17 cellular contexts compared by ENCODE assay signal in genomic region chr9:14903040-14903439, GRCh38. TPM values are rescaled to one million over a fixed set of nuclear protein-coding genes. Genes with fewer than 3 reads are reported as not detected.
DNase-seq lines count a peak whose midpoint lies in the region; ATAC-seq and TF ChIP-seq lines count a peak whose summit lies in the region.
"Had no signal": no experiment of that assay in that cellular context is flagged by ENCODE, and none has a peak within 500 bp of the region (broad histone marks: within the 10 kb centered on the region; RNA-seq: fewer than 3 reads in every experiment).

No MANE protein-coding gene starts in this region.

- DNase-seq in NCI-H69 (lab: John Stamatoyannopoulos, UW) (peak; percentile 38), smooth muscle cell (lab: John Stamatoyannopoulos, UW; ENCODE audit: unreplicated experiment) (no peak), NCI-H774 (lab: John Stamatoyannopoulos, UW) (no peak), T-helper 1 cell (no peak), T-cell (no peak)
- DNase-seq: C1 segment of cervical spinal cord; CD8-positive, alpha-beta memory T cell; KG1; NCI-H1092 treated with DMSO at 0.1 percent for 48 hours; NCI-H2029 treated with DMSO at 0.1 percent for 48 hours; NCI-H524 treated with DMSO at 0.1 percent for 48 hours; SIG-M5; T-helper 9 cell had no signal

- H3K27ac Mint-ChIP-seq in T-cell, result no peak overlapping the region
- H3K27ac Mint-ChIP-seq: CD8-positive, alpha-beta memory T cell had no signal

- H3K27ac ChIP-seq in smooth muscle cell (ENCODE audit: low read depth), result peak overlapping the region; percentile 20
- H3K27ac ChIP-seq: HL-60 had no signal

- H3K9me3 ChIP-seq in smooth muscle cell (replicated peaks; ENCODE audit: low read depth), result no peaks in the 10 kb centered on the region

- 61% methylated on average over 1 of the region's 1 CpG for WGBS in smooth muscle cell (ENCODE audit: low lambda C conversion rate)

- peaks cover 0 to 3% of the 10 kb centered on the region in 2 donors for H3K27me3 Mint-ChIP-seq in T-cell
- H3K27me3 Mint-ChIP-seq: CD8-positive, alpha-beta memory T cell had no signal

- ATAC-seq in GM18511 (IDR thresholded peaks at IDR 0.05; ENCODE audit: unreplicated experiment) (peak; percentile 60), HG02981 (IDR thresholded peaks at IDR 0.05; ENCODE audit: unreplicated experiment) (peak; percentile 63), T-cell (replicated peaks in 1 of 4) (no peak)
- ATAC-seq: Panc1 had no signal

- H2AFZ ChIP-seq in smooth muscle cell (ENCODE audit: low read depth), result no peak overlapping the region

- peaks cover 19% of the 10 kb centered on the region for H3K4me1 ChIP-seq in smooth muscle cell (ENCODE audit: low read depth)

- H3K9me3 Mint-ChIP-seq in T-cell, result no peaks in the 10 kb centered on the region

- no peaks in the 10 kb centered on the region for H3K27me3 ChIP-seq in smooth muscle cell (ENCODE audit: low read depth)

- no peaks in the 10 kb centered on the region for H3K4me1 Mint-ChIP-seq in T-cell
- H3K4me1 Mint-ChIP-seq: CD8-positive, alpha-beta memory T cell had no signal

- no peaks in the 10 kb centered on the region for H3K36me3 ChIP-seq in smooth muscle cell (ENCODE audit: low read depth)

- H3F3A ChIP-seq in smooth muscle cell (ENCODE audit: low read depth), result peaks cover 28% of the 10 kb centered on the region

- H3K4me2 ChIP-seq in smooth muscle cell, result peak overlapping the region; percentile 9

- CTCF ChIA-PET in T-cell (lab: Charles Lee), result no interaction called here

- no peaks in the 10 kb centered on the region for H3K36me3 Mint-ChIP-seq in T-cell
- H3K36me3 Mint-ChIP-seq: CD8-positive, alpha-beta memory T cell had no signal

- no peak overlapping the region for H3K4me3 ChIP-seq in smooth muscle cell

- TF ChIP-seq CTCF in smooth muscle cell (IDR thresholded peaks at IDR 0.05; ENCODE audit: borderline replicate concordance, insufficient read depth, poor library complexity, severe bottlenecking), result no peak

- POLR2A ChIA-PET in T-cell (lab: Charles Lee), result no interaction called here

- no peak overlapping the region for H3K4me3 Mint-ChIP-seq in T-cell
- H3K4me3 Mint-ChIP-seq: CD8-positive, alpha-beta memory T cell had no signal

- H3K9ac ChIP-seq in smooth muscle cell (ENCODE audit: low read depth), result no peak overlapping the region

- no peaks in the 10 kb centered on the region for H4K20me1 ChIP-seq in smooth muscle cell (ENCODE audit: low read depth)

- H3K79me2 ChIP-seq in smooth muscle cell (ENCODE audit: low read depth), result peaks cover 88% of the 10 kb centered on the region

RNA-seq across cellular contexts. Expression of gene FREM1, which starts 7.2 kb away (rescaled TPM):
- total RNA-seq in smooth muscle cell, result 18.0 and 28.9 TPM in 2 replicates
- polyA plus RNA-seq in smooth muscle cell, result 11.5 and 18.0 TPM in 2 replicates
- under 1 TPM in 4 of 5 donors, not detected in 1; 0.26 to 0.76 (median 0.39) TPM for total RNA-seq in T-cell
- total RNA-seq: CD8-positive, alpha-beta memory T cell had no signal
- polyA plus RNA-seq: CD8-positive, alpha-beta memory T cell had no signal

Comparison
In these comparisons a context has a peak if more than half of its experiments do, and no peak if none do; other contexts are left out.
1. ATAC-seq: peak in GM18511 (single experiment) and HG02981 (single experiment); none in T-cell (0 of 4).
2. RNA of gene FREM1, which starts 7.2 kb away (total RNA-seq): 18.0 to 28.9 TPM in smooth muscle cell; 0.26 to 0.76 TPM in T-cell; every median in the first group is over 10 times any median in the second.